ENCODE assay signal across 1 cellular context in the genomic region with DNA sequence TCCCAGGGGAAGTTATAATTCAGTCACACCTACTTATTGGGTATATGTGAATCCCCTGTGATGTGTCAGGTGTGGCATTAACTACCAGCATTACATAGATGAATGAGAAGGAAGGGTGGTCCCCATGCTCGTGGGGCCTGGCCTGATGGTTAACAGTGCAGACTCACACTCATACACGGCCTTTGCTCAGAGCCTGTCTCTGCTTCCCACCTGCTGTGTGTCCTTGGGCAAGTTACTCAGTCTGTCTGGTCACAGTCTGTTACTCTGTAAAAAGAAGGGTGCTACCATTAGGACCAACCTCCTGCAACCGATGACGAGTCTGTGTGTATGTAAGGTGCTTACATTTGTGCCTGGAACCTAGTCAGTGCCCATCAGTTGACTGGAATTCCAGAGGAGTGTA.
A peak's percentile ranks its signal among the peaks of the same experiment; 100 is the strongest.
TF ChIP-seq lines count a peak whose summit lies in the region.

No MANE protein-coding gene starts in this region.

TF ChIP-seq in K562, 482 proteins besides CTCF, POLR2A, EP300 and RAD21:
- TF ChIP-seq ZFP36 (IDR thresholded peaks at IDR 0.05; ENCODE audit: low read depth, low read length, partially characterized antibody) (peak; percentile 59), RBM25 (IDR thresholded peaks at IDR 0.05; ENCODE audit: low read depth, low read length, severe bottlenecking) (peak; percentile 76), BCOR (IDR thresholded peaks at IDR 0.05) (peak; percentile 39; the same call in 1 of the 2 replicates)
- TF ChIP-seq, protein P1, sequence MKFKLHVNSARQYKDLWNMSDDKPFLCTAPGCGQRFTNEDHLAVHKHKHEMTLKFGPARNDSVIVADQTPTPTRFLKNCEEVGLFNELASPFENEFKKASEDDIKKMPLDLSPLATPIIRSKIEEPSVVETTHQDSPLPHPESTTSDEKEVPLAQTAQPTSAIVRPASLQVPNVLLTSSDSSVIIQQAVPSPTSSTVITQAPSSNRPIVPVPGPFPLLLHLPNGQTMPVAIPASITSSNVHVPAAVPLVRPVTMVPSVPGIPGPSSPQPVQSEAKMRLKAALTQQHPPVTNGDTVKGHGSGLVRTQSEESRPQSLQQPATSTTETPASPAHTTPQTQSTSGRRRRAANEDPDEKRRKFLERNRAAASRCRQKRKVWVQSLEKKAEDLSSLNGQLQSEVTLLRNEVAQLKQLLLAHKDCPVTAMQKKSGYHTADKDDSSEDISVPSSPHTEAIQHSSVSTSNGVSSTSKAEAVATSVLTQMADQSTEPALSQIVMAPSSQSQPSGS (CRISPR knock-in tag; IDR thresholded peaks at IDR 0.05), result no peak
